ENCODE assay signal across 1 cellular context in the genomic region with DNA sequence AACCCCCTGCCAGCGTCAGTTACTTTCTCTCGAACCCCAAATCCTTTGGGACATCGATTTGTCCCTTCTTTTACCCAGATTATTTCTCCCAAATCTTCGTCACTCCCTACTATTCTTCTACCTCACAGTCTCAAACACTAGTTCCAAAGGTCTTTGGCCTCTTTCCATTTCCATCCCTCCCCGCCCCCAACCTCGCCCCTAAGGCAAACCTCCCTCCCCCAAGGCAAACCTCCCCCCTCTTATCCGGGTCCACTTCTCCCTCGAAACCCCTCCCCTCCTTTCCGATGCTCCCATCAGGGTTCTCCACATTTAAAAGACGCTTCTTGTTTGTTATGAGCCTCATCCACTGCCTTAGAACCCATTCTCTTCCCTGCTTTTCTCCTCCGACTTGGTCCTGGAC.
A peak's percentile ranks its signal among the peaks of the same experiment; 100 is the strongest.
TF ChIP-seq lines count a peak whose summit lies in the region.

No MANE protein-coding gene starts in this region.

TF ChIP-seq in HepG2, 621 proteins besides CTCF, POLR2A, EP300 and RAD21 (continued from another document):
- TF ChIP-seq, protein P1, sequence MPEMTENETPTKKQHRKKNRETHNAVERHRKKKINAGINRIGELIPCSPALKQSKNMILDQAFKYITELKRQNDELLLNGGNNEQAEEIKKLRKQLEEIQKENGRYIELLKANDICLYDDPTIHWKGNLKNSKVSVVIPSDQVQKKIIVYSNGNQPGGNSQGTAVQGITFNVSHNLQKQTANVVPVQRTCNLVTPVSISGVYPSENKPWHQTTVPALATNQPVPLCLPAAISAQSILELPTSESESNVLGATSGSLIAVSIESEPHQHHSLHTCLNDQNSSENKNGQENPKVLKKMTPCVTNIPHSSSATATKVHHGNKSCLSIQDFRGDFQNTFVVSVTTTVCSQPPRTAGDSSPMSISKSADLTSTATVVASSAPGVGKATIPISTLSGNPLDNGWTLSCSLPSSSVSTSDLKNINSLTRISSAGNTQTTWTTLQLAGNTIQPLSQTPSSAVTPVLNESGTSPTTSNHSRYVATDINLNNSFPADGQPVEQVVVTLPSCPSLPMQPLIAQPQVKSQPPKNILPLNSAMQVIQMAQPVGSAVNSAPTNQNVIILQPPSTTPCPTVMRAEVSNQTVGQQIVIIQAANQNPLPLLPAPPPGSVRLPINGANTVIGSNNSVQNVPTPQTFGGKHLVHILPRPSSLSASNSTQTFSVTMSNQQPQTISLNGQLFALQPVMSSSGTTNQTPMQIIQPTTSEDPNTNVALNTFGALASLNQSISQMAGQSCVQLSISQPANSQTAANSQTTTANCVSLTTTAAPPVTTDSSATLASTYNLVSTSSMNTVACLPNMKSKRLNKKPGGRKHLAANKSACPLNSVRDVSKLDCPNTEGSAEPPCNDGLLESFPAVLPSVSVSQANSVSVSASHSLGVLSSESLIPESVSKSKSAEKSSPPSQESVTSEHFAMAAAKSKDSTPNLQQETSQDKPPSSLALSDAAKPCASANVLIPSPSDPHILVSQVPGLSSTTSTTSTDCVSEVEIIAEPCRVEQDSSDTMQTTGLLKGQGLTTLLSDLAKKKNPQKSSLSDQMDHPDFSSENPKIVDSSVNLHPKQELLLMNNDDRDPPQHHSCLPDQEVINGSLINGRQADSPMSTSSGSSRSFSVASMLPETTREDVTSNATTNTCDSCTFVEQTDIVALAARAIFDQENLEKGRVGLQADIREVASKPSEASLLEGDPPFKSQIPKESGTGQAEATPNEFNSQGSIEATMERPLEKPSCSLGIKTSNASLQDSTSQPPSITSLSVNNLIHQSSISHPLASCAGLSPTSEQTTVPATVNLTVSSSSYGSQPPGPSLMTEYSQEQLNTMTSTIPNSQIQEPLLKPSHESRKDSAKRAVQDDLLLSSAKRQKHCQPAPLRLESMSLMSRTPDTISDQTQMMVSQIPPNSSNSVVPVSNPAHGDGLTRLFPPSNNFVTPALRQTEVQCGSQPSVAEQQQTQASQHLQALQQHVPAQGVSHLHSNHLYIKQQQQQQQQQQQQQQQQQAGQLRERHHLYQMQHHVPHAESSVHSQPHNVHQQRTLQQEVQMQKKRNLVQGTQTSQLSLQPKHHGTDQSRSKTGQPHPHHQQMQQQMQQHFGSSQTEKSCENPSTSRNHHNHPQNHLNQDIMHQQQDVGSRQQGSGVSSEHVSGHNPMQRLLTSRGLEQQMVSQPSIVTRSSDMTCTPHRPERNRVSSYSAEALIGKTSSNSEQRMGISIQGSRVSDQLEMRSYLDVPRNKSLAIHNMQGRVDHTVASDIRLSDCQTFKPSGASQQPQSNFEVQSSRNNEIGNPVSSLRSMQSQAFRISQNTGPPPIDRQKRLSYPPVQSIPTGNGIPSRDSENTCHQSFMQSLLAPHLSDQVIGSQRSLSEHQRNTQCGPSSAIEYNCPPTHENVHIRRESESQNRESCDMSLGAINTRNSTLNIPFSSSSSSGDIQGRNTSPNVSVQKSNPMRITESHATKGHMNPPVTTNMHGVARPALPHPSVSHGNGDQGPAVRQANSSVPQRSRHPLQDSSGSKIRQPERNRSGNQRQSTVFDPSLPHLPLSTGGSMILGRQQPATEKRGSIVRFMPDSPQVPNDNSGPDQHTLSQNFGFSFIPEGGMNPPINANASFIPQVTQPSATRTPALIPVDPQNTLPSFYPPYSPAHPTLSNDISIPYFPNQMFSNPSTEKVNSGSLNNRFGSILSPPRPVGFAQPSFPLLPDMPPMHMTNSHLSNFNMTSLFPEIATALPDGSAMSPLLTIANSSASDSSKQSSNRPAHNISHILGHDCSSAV (CRISPR knock-in tag; IDR thresholded peaks at IDR 0.05; ENCODE audit: borderline replicate concordance), result no peak
- TF ChIP-seq ATRX (CRISPR knock-in tag; IDR thresholded peaks at IDR 0.05; ENCODE audit: borderline replicate concordance) (no peak), HNF4A (CRISPR knock-in tag; IDR thresholded peaks at IDR 0.05) (peak; percentile 15; the same call in 1 of the 2 replicates), JDP2 (CRISPR knock-in tag; IDR thresholded peaks at IDR 0.05; ENCODE audit: borderline replicate concordance) (no peak)
TF ChIP-seq in HepG2: peak in this region for 10.
